Comparison of ENCODE assay signal across 1 cellular context in the genomic region with DNA sequence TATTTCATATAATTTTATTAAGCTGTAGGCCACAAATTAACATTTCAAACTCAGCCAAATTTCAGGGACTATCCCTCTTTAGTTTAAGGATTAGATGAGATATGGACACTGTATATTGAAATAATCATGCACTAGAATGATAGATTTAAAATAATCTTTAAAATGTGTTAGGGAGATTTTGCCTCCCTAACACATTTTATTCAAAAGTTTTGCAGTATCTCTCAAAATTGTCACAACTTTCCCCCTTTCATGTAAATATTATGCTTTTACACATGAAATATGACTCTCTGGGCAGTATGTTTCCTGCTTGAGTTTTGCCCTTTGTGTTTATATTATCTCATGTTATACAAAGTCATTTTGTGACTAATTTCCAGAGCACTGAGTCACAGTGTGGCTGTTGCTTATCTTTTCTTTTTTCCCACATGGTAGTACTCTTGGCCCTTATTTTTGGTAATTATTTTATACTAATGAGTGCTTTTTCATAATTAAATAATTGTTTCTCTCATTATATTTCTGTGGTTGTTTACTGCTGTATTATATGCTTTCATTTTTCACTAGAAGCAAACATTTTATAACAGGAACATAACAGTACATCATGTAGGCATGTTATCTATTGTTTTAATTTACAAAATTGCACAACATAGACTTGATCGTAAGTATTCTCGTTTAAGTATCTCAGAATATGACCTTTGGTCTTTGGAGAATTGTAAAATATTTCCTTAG.
TF ChIP-seq lines count a peak whose summit lies in the region.

No MANE protein-coding gene starts in this region.

TF ChIP-seq in GM12878, 131 proteins besides CTCF, POLR2A, EP300 and RAD21:
- TF ChIP-seq, protein P1, sequence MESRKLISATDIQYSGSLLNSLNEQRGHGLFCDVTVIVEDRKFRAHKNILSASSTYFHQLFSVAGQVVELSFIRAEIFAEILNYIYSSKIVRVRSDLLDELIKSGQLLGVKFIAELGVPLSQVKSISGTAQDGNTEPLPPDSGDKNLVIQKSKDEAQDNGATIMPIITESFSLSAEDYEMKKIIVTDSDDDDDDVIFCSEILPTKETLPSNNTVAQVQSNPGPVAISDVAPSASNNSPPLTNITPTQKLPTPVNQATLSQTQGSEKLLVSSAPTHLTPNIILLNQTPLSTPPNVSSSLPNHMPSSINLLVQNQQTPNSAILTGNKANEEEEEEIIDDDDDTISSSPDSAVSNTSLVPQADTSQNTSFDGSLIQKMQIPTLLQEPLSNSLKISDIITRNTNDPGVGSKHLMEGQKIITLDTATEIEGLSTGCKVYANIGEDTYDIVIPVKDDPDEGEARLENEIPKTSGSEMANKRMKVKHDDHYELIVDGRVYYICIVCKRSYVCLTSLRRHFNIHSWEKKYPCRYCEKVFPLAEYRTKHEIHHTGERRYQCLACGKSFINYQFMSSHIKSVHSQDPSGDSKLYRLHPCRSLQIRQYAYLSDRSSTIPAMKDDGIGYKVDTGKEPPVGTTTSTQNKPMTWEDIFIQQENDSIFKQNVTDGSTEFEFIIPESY (IDR thresholded peaks at IDR 0.05) = no peak
- TF ChIP-seq, protein P2, sequence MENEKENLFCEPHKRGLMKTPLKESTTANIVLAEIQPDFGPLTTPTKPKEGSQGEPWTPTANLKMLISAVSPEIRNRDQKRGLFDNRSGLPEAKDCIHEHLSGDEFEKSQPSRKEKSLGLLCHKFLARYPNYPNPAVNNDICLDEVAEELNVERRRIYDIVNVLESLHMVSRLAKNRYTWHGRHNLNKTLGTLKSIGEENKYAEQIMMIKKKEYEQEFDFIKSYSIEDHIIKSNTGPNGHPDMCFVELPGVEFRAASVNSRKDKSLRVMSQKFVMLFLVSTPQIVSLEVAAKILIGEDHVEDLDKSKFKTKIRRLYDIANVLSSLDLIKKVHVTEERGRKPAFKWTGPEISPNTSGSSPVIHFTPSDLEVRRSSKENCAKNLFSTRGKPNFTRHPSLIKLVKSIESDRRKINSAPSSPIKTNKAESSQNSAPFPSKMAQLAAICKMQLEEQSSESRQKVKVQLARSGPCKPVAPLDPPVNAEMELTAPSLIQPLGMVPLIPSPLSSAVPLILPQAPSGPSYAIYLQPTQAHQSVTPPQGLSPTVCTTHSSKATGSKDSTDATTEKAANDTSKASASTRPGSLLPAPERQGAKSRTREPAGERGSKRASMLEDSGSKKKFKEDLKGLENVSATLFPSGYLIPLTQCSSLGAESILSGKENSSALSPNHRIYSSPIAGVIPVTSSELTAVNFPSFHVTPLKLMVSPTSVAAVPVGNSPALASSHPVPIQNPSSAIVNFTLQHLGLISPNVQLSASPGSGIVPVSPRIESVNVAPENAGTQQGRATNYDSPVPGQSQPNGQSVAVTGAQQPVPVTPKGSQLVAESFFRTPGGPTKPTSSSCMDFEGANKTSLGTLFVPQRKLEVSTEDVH (IDR thresholded peaks at IDR 0.05; ENCODE audit: low read depth, partially characterized antibody) = no peak
- TF ChIP-seq ZNF207 (IDR thresholded peaks at IDR 0.05; ENCODE audit: borderline replicate concordance) (no peak), CHD1 (IDR thresholded peaks at IDR 0.05; ENCODE audit: low read depth, low read length) (no peak), CHD2 (IDR thresholded peaks at IDR 0.05; ENCODE audit: borderline replicate concordance, low read depth, low read length) (no peak), ATF7 (IDR thresholded peaks at IDR 0.05; ENCODE audit: low read depth) (peak; percentile 25; the same call in 1 of the 2 replicates), HDAC6 (IDR thresholded peaks at IDR 0.05; ENCODE audit: unreplicated experiment) (no peak), TBL1XR1 (IDR thresholded peaks at IDR 0.05; ENCODE audit: low read depth, low read length) (no peak), EGR1 (IDR thresholded peaks at IDR 0.05; ENCODE audit: borderline replicate concordance in 1 of 2, low read depth in 2 of 2, low read length in 2 of 2) (no peak), YBX1 (IDR thresholded peaks at IDR 0.05) (no peak), SREBF2 (IDR thresholded peaks at IDR 0.05; ENCODE audit: low read length) (no peak), TCF7 (IDR thresholded peaks at IDR 0.05; ENCODE audit: borderline replicate concordance) (no peak), GABPA (IDR thresholded peaks at IDR 0.05; ENCODE audit: low read depth) (no peak), STAT3 (IDR thresholded peaks at IDR 0.05; ENCODE audit: low read depth, low read length) (no peak), POU2F2 (IDR thresholded peaks at IDR 0.05; ENCODE audit: borderline replicate concordance, low read depth, low read length) (no peak), ETV6 (conservative IDR thresholded peaks at IDR 0.05 in 1 of 2, IDR thresholded peaks at IDR 0.05 in 1 of 2; ENCODE audit: borderline replicate concordance in 1 of 2, low read depth in 1 of 2) (no peak), POLR2AphosphoS2 (IDR thresholded peaks at IDR 0.05; ENCODE audit: low read depth, low read length) (no peak), RAD51 (IDR thresholded peaks at IDR 0.05) (no peak), JUNB (IDR thresholded peaks at IDR 0.05) (peak; percentile 80), RUNX3 (IDR thresholded peaks at IDR 0.05; ENCODE audit: low read length) (peak; percentile 12; the same call in 1 of the 2 replicates), PAX5 (IDR thresholded peaks at IDR 0.05; ENCODE audit: borderline replicate concordance, low read depth, low read length) (no peak), ZNF384 (IDR thresholded peaks at IDR 0.05; ENCODE audit: borderline replicate concordance, low read depth, low read length) (no peak), MTA2 (IDR thresholded peaks at IDR 0.05; ENCODE audit: low read depth) (peak; percentile 68), NFXL1 (IDR thresholded peaks at IDR 0.05; ENCODE audit: borderline replicate concordance) (no peak), NR2C1 (IDR thresholded peaks at IDR 0.05) (no peak), BRCA1 (IDR thresholded peaks at IDR 0.05; ENCODE audit: low read depth, low read length) (no peak)
- TF ChIP-seq, protein P3, sequence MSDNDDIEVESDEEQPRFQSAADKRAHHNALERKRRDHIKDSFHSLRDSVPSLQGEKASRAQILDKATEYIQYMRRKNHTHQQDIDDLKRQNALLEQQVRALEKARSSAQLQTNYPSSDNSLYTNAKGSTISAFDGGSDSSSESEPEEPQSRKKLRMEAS (IDR thresholded peaks at IDR 0.05; ENCODE audit: low read depth, low read length) = no peak
- TF ChIP-seq, protein P4, sequence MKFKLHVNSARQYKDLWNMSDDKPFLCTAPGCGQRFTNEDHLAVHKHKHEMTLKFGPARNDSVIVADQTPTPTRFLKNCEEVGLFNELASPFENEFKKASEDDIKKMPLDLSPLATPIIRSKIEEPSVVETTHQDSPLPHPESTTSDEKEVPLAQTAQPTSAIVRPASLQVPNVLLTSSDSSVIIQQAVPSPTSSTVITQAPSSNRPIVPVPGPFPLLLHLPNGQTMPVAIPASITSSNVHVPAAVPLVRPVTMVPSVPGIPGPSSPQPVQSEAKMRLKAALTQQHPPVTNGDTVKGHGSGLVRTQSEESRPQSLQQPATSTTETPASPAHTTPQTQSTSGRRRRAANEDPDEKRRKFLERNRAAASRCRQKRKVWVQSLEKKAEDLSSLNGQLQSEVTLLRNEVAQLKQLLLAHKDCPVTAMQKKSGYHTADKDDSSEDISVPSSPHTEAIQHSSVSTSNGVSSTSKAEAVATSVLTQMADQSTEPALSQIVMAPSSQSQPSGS (IDR thresholded peaks at IDR 0.05; ENCODE audit: low read length) = no peak
